Comparison of ENCODE assay signal across 18 cellular contexts in the genomic region with DNA sequence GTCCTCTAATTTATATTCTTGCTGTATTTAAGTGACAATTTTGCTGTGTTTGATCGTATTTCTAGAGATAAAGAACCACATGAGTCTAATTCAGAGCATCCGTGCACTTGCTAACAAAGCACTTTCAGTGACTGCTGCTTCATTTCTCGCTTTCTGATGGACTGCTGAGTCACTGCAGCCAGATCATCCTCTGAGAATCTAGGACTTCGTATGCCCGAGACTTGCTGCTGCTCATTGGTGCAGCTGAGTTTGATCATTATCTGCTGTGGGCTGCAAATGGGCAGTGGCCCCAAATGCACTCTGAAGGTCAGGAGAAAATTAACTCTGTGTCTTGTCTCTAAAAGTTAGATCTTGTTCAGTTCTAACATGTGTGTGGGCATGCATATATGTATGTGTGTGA.
DNase-seq lines count a peak whose midpoint lies in the region; TF ChIP-seq lines count a peak whose summit lies in the region.
"Had no signal": no experiment of that assay in that cellular context is flagged by ENCODE, and none has a peak within 500 bp of the region (broad histone marks: within the 10 kb centered on the region; RNA-seq: fewer than 3 reads in every experiment).

No MANE protein-coding gene starts in this region.

- H3K36me3 ChIP-seq in adipocyte (ENCODE audit: control insufficient read depth, insufficient read depth, low read length, severe bottlenecking) (no peaks in the 10 kb centered on the region), right atrium auricular region (no peaks in the 10 kb centered on the region)
- H3K36me3 ChIP-seq: prostate gland, upper lobe of right lung had no signal

- H3K9me3 ChIP-seq in adipocyte (ENCODE audit: control insufficient read depth, low read length), result no peaks in the 10 kb centered on the region
- H3K9me3 ChIP-seq in right atrium auricular region, result no peaks in the 10 kb centered on the region
- H3K9me3 ChIP-seq: prostate gland, upper lobe of right lung had no signal

- no peaks in the 10 kb centered on the region for H3K27me3 ChIP-seq in adipocyte (replicated peaks; ENCODE audit: control insufficient read depth, insufficient read depth, low read length)
- H3K27me3 ChIP-seq in right atrium auricular region, result no peaks in the 10 kb centered on the region
- H3K27me3 ChIP-seq: upper lobe of right lung had no signal

- TF ChIP-seq CTCF in right atrium auricular region (IDR thresholded peaks at IDR 0.05), result no peak

- peak; percentile 58 for DNase-seq in AG20443 (ENCODE audit: low spot score)
- DNase-seq in HS-5 (ENCODE audit: low read depth), result peak; percentile 14
- DNase-seq in adipocyte (ENCODE audit: low read depth), result peak; percentile 39
- peak; percentile 31 for DNase-seq in medulla oblongata (ENCODE audit: extremely low spot score)
- no peak for DNase-seq in activated CD4-positive, alpha-beta T cell treated with anti-CD3 and anti-CD28 coated beads for 1 hour
- no peak for DNase-seq in amniotic stem cell (lab: John Stamatoyannopoulos, UW)
- DNase-seq in right atrium auricular region (ENCODE audit: low spot score), result no peak
- no peak for DNase-seq in ureter (ENCODE audit: low spot score)
- DNase-seq: activated CD4-positive, alpha-beta T cell treated with anti-CD3 and anti-CD28 coated beads, Interleukin-2, amount 50 U/mL, for 48 hours; activated effector memory CD4-positive, alpha-beta T cell treated with Interleukin-2 at 50 U/mL for 16 hours; effector CD4-positive, alpha-beta T cell; H9; NCI-H1105; NCI-H510A; SHP77 treated with DMSO at 0.1 percent for 48 hours; stimulated activated CD4-positive, alpha-beta T cell treated with anti-CD3 and anti-CD28 coated beads, Interleukin-2, amount 100 ng/mL, for 24 hours; upper lobe of right lung had no signal

- H3K27ac ChIP-seq in right atrium auricular region, result no peak overlapping the region
- H3K27ac ChIP-seq: prostate gland, upper lobe of right lung had no signal

- H3K9ac ChIP-seq in adipocyte (ENCODE audit: low read length), result no peak overlapping the region

- H3K4me3 ChIP-seq in adipocyte (ENCODE audit: low read length) (no peak overlapping the region), right atrium auricular region (no peak overlapping the region)
- H3K4me3 ChIP-seq: prostate gland, upper lobe of right lung had no signal

- H3K4me1 ChIP-seq in adipocyte (ENCODE audit: control insufficient read depth, insufficient read depth, low read length) (no peaks in the 10 kb centered on the region), right atrium auricular region (peaks cover 0 to 8% of the 10 kb centered on the region in 2 donors)
- H3K4me1 ChIP-seq: prostate gland, upper lobe of right lung had no signal

Comparison
In these comparisons a context has a peak if more than half of its experiments do, and no peak if none do; other contexts are left out.
1. DNase-seq: peak in AG20443 (single experiment), HS-5 (single experiment), adipocyte (single experiment) and medulla oblongata (single experiment); none in activated CD4-positive, alpha-beta T cell treated with anti-CD3 and anti-CD28 coated beads for 1 hour (single experiment), amniotic stem cell (single experiment), right atrium auricular region (single experiment) and ureter (single experiment).